In genomic region chr2:65357959-65358294, GRCh38 we compare ENCODE assay signal across 9 cellular contexts.
DNase-seq lines count a peak whose midpoint lies in the region; ATAC-seq and TF ChIP-seq lines count a peak whose summit lies in the region.
"Had no signal": no experiment of that assay in that cellular context is flagged by ENCODE, and none has a peak within 500 bp of the region (broad histone marks: within the 10 kb centered on the region; RNA-seq: fewer than 3 reads in every experiment).

No MANE protein-coding gene starts in this region.

- intact Hi-C loops in breast epithelium (cut with DNase I; ENCODE audit: low total_unique reads) (no loop called here), MCF 10A (cut with micrococcal nuclease) (no loop called here), gastrocnemius medialis (cut with DNase I; ENCODE audit: low total_unique reads) (no loop called here)

- H3K27me3 ChIP-seq in breast epithelium: no peaks in the 10 kb centered on the region
- no peaks in the 10 kb centered on the region for H3K27me3 ChIP-seq in SJCRH30
- H3K27me3 ChIP-seq in gastrocnemius medialis: no peaks in the 10 kb centered on the region
- no peaks in the 10 kb centered on the region for H3K27me3 ChIP-seq in upper lobe of left lung

- peak; percentile 86 for ATAC-seq in HG02885 (IDR thresholded peaks at IDR 0.05; ENCODE audit: poor library complexity, unreplicated experiment)
- no peak for ATAC-seq in gastrocnemius medialis
- no peak for ATAC-seq in upper lobe of left lung (ENCODE audit: low FRiP score in 2 of 2)

- TF ChIP-seq EP300 in upper lobe of left lung (IDR thresholded peaks at IDR 0.05): no peak

- TF ChIP-seq CTCF in breast epithelium (IDR thresholded peaks at IDR 0.05) (no peak), MCF 10A (IDR thresholded peaks at IDR 0.05; ENCODE audit: unreplicated experiment) (no peak), gastrocnemius medialis (IDR thresholded peaks at IDR 0.05 in 4 of 5, conservative IDR thresholded peaks at IDR 0.05 in 1 of 5) (no peak), upper lobe of left lung (IDR thresholded peaks at IDR 0.05) (no peak)

- TF ChIP-seq POLR2A in breast epithelium (IDR thresholded peaks at IDR 0.05) (no peak), gastrocnemius medialis (IDR thresholded peaks at IDR 0.05) (no peak), upper lobe of left lung (IDR thresholded peaks at IDR 0.05) (no peak)

- no peaks in the 10 kb centered on the region for H3K9me3 Mint-ChIP-seq in MCF 10A (ENCODE audit: unreplicated experiment)

- DNase-seq in breast epithelium (ENCODE audit: low spot score in 2 of 2) (no peak), MCF 10A (ENCODE audit: unreplicated experiment) (no peak), SJCRH30 (no peak), gastrocnemius medialis (no peak), NOMO-1 treated with dmso at 0.1 percent for 144 hours (lab: John Stamatoyannopoulos, UW; ENCODE audit: unreplicated experiment) (no peak), NCI-H2081 treated with DMSO at 0.1 percent for 48 hours (lab: John Stamatoyannopoulos, UW) (no peak), upper lobe of left lung (no peak)
- DNase-seq: AML-193 had no signal

- H3K36me3 ChIP-seq in breast epithelium (no peaks in the 10 kb centered on the region), SJCRH30 (no peaks in the 10 kb centered on the region), gastrocnemius medialis (no peaks in the 10 kb centered on the region), upper lobe of left lung (no peaks in the 10 kb centered on the region)

- H3K27me3 Mint-ChIP-seq in MCF 10A (ENCODE audit: insufficient read depth, unreplicated experiment): no peaks in the 10 kb centered on the region

- no TSS peak for BruUV-seq in MCF 10A (replicated peaks; lab: Mats Ljungman, UMichigan)

- H3K4me1 ChIP-seq in breast epithelium (peaks cover 3 to 5% of the 10 kb centered on the region in 2 donors), SJCRH30 (peaks cover 53% of the 10 kb centered on the region), gastrocnemius medialis (peaks cover 10 to 23% of the 10 kb centered on the region in 2 donors), upper lobe of left lung (peaks cover 24 to 38% (median 33%) of the 10 kb centered on the region in 4 donors)

- H3K36me3 Mint-ChIP-seq in MCF 10A (ENCODE audit: insufficient read depth, unreplicated experiment): peaks cover 5% of the 10 kb centered on the region

- H3K4me3 ChIP-seq in breast epithelium (no peak overlapping the region), SJCRH30 (no peak overlapping the region), gastrocnemius medialis (no peak overlapping the region), upper lobe of left lung (no peak overlapping the region)

- CTCF ChIA-PET in MCF 10A (lab: Yijun Ruan, JAX): interaction anchor here (0.6 kb wide), 1 partner anchor 27 kb away, joined by 4 read pairs; no protein-coding TSS in a partner anchor

- peaks cover 28% of the 10 kb centered on the region for H3K4me1 Mint-ChIP-seq in MCF 10A (ENCODE audit: insufficient read depth, unreplicated experiment)

- in situ Hi-C loops in gastrocnemius medialis (cut with MboI; ENCODE audit: low sequenced_read_pairs in 4 of 4): no loop called here

- peak overlapping the region; percentile 12 to 68 for H3K27ac ChIP-seq in breast epithelium
- peak overlapping the region; percentile 73 for H3K27ac ChIP-seq in SJCRH30
- H3K27ac ChIP-seq in gastrocnemius medialis: peak overlapping the region in 1 of 4 donors; percentile 41
- peak overlapping the region in 1 of 4 donors; percentile 7 for H3K27ac ChIP-seq in upper lobe of left lung

- POLR2A ChIA-PET in MCF 10A (lab: Yijun Ruan, JAX): interaction anchor here (0.7 to 3.5 kb wide), 3 partner anchors 9 to 37 kb away, joined by 3 to 18 read pairs (median 5); no protein-coding TSS in a partner anchor

- H3K4me3 Mint-ChIP-seq in MCF 10A (ENCODE audit: unreplicated experiment): no peak overlapping the region

- H3K9me3 ChIP-seq in breast epithelium: no peaks in the 10 kb centered on the region
- no peaks in the 10 kb centered on the region for H3K9me3 ChIP-seq in SJCRH30 (replicated peaks)
- no peaks in the 10 kb centered on the region for H3K9me3 ChIP-seq in gastrocnemius medialis
- no peaks in the 10 kb centered on the region for H3K9me3 ChIP-seq in upper lobe of left lung

- H3K27ac Mint-ChIP-seq in MCF 10A (ENCODE audit: low read depth, unreplicated experiment): no peak overlapping the region
